5 cellular contexts compared by ENCODE assay signal in the genomic region with DNA sequence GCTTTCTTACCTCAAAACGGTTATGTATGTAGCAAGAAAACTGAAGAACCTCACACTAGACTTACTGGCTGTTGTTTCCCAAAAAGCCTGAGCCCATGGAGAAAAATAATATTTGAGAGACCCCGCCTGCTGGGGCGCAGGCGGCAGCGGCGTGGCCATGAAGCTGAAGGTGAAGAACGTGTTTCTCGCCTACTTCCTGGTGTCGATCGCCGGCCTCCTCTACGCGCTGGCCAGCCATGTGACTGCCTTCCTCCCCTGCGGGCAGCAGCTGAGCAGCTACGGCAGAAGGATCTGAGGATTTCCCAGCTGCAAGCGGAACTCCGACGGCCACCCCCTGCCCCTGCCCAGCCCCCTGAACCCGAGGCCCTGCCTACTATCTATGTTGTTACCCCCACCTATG. TPM values are rescaled to one million over a fixed set of nuclear protein-coding genes. Genes with fewer than 3 reads are reported as not detected.
DNase-seq lines count a peak whose midpoint lies in the region; FAIRE-seq and TF ChIP-seq lines count a peak whose summit lies in the region.
"Not testable (repeated sequence)": the region's sequence is repeated elsewhere in the genome, so short reads cannot be mapped to it uniquely, and the experiment has no call there.

No MANE protein-coding gene starts in this region.

- not testable (repeated sequence) for H2BK20ac ChIP-seq in H1 (ENCODE audit: low read length)

- not testable (repeated sequence) for H2AK5ac ChIP-seq in H1 (ENCODE audit: low read depth, low read length)

- not testable (repeated sequence) for H3K9ac ChIP-seq in H1 (replicated peaks in 1 of 4; ENCODE audit: extremely low read depth in 1 of 4, low read depth in 3 of 4, low read length in 3 of 4)

- H3K4me1 Mint-ChIP-seq in activated CD4-positive, alpha-beta T cell treated with anti-CD3 and anti-CD28 coated beads, Interleukin-2, amount 10 ng/mL, durations not matched to agents 7 days and 5 days = peaks cover 22% of the 10 kb centered on the region
- peaks cover 27% of the 10 kb centered on the region for H3K4me1 Mint-ChIP-seq in neural crest cell

- H3K4ac ChIP-seq in H1 (replicated peaks; ENCODE audit: insufficient read length, low read depth, low read length) = not testable (repeated sequence)

- not testable (repeated sequence) for H2AFZ ChIP-seq in H1 (ENCODE audit: low read length)

- H3K36me3 ChIP-seq in SJSA1 (peaks cover 22% of the 10 kb centered on the region), H1 (ENCODE audit: control insufficient read depth in 2 of 4, insufficient read depth in 4 of 4, low read length in 3 of 4) (peaks cover 0 to 12% (median 0%) of the 10 kb centered on the region in 4 experiments; a peak in 1 of 8 replicates)

- H2BK120ac ChIP-seq in H1 (replicated peaks; ENCODE audit: low read depth, low read length) = not testable (repeated sequence)

- not testable (repeated sequence) for H3K23me2 ChIP-seq in H1 (ENCODE audit: low read depth, low read length)

- not testable (repeated sequence) for H3K27me3 ChIP-seq in SJSA1 (replicated peaks); H1 (replicated peaks in 1 of 4; ENCODE audit: control insufficient read depth in 3 of 4, extremely low read depth in 1 of 4, insufficient read depth in 3 of 4, low read length in 3 of 4)

- not testable (repeated sequence) for H4K20me1 ChIP-seq in H1 (replicated peaks in 1 of 2; ENCODE audit: control insufficient read depth in 1 of 2, insufficient read depth in 2 of 2, low read length in 2 of 2)

- not testable (repeated sequence) for H3K79me1 ChIP-seq in H1 (ENCODE audit: low read depth, low read length)

- not testable (repeated sequence) for H2BK5ac ChIP-seq in H1 (ENCODE audit: low read depth, low read length)

- not testable (repeated sequence) for TF ChIP-seq CTCF in H1 (IDR thresholded peaks at IDR 0.05; ENCODE audit: control extremely low read depth in 1 of 3, insufficient read depth in 1 of 3, low read depth in 1 of 3, low read length in 3 of 3); neural crest cell (conservative IDR thresholded peaks at IDR 0.05)

- peak overlapping the region; percentile 99 for H3K27ac ChIP-seq in SJSA1
- not testable (repeated sequence) for H3K27ac ChIP-seq in H1 (ENCODE audit: low read depth, low read length)

- FAIRE-seq in HTR-8/SVneo (lab: Jason Lieb, UNC) = peak; percentile 13
- not testable (repeated sequence) for FAIRE-seq in H1 (lab: Jason Lieb, UNC)

- H3K4me1 ChIP-seq in SJSA1 (replicated peaks) = peaks cover 22% of the 10 kb centered on the region
- H3K4me1 ChIP-seq in H1 (replicated peaks in 1 of 4; ENCODE audit: control insufficient read depth in 3 of 4, insufficient read depth in 4 of 4, low read length in 3 of 4) = not testable (repeated sequence)

- not testable (repeated sequence) for H3K23ac ChIP-seq in H1 (ENCODE audit: insufficient read length)

- not testable (repeated sequence) for H2BK15ac ChIP-seq in H1 (ENCODE audit: low read length)

- not testable (repeated sequence) for H3K27me3 Mint-ChIP-seq in activated CD4-positive, alpha-beta T cell treated with anti-CD3 and anti-CD28 coated beads, Interleukin-2, amount 10 ng/mL, durations not matched to agents 7 days and 5 days; neural crest cell (ENCODE audit: low read depth)

- peak overlapping the region; percentile 54 for H3K27ac Mint-ChIP-seq in activated CD4-positive, alpha-beta T cell treated with anti-CD3 and anti-CD28 coated beads, Interleukin-2, amount 10 ng/mL, durations not matched to agents 7 days and 5 days
- H3K27ac Mint-ChIP-seq in neural crest cell (ENCODE audit: unreplicated experiment) = not testable (repeated sequence)

- not testable (repeated sequence) for TF ChIP-seq EP300 in H1 (IDR thresholded peaks at IDR 0.05; ENCODE audit: borderline replicate concordance in 1 of 2, low read depth in 2 of 2, low read length in 2 of 2)

- TF ChIP-seq POLR2A in H1 (IDR thresholded peaks at IDR 0.05; ENCODE audit: control extremely low read depth in 1 of 2, low read depth in 2 of 2, low read length in 2 of 2) = not testable (repeated sequence)

- not testable (repeated sequence) for H3K56ac ChIP-seq in H1 (replicated peaks; ENCODE audit: insufficient read length, low read depth, low read length)

- not testable (repeated sequence) for H3K4me3 ChIP-seq in SJSA1; H1 (ENCODE audit: extremely low read depth in 1 of 4, insufficient read depth in 2 of 4, low read depth in 3 of 4, low read length in 4 of 4)

- not testable (repeated sequence) for H4K8ac ChIP-seq in H1 (ENCODE audit: extremely low read depth, insufficient read depth, low read length)

- not testable (repeated sequence) for H3K18ac ChIP-seq in H1 (ENCODE audit: extremely low read depth, low read length)

- CTCF ChIA-PET in activated CD4-positive, alpha-beta T cell treated with anti-CD3 and anti-CD28 coated beads, Interleukin-2, amount 10 ng/mL, durations not matched to agents 7 days and 5 days (lab: Charles Lee) = interaction anchor here (2.3 kb wide), 1 partner anchor 9 kb away, joined by 9 read pairs; no protein-coding TSS in a partner anchor
- CTCF ChIA-PET in H1 (lab: Charles Lee; ENCODE audit: partially characterized antibody) = interaction anchor here (0.8 to 3.2 kb wide), 4 partner anchors 12 to 55 kb away, joined by 3 to 13 read pairs (median 4); no protein-coding TSS in a partner anchor

- WGBS in H1 (ENCODE audit: extremely low coverage in 1 of 2, insufficient coverage in 1 of 2, insufficient read length in 1 of 2, insufficient replicate concordance in 2 of 2, low coverage in 1 of 2, low lambda C conversion rate in 2 of 2, missing lambda C conversion rate in 1 of 2), 2 experiments = 93% methylated on average over 16 of the region's 19 CpGs; no CpG with 5 or more reads in 1 of the 2 experiments

- H3K9me3 ChIP-seq in SJSA1 (replicated peaks); H1 (ENCODE audit: insufficient read depth in 2 of 2, low read depth in 1 of 2, low read length in 1 of 2): not testable (repeated sequence)

- not testable (repeated sequence) for TF ChIP-seq RAD21 in H1 (IDR thresholded peaks at IDR 0.05 in 1 of 2, conservative IDR thresholded peaks at IDR 0.05 in 1 of 2; ENCODE audit: low read depth in 2 of 2, low read length in 2 of 2)

- H3K4me2 ChIP-seq in H1 (ENCODE audit: insufficient read depth in 1 of 2, low read depth in 2 of 2, low read length in 2 of 2) = not testable (repeated sequence)

- H4K91ac ChIP-seq in H1 (replicated peaks; ENCODE audit: insufficient read length, low read length) = not testable (repeated sequence)

- H3K79me2 ChIP-seq in H1 (ENCODE audit: control insufficient read depth in 1 of 2, insufficient read depth in 2 of 2, low read length in 2 of 2) = peaks cover 11 to 19% of the 10 kb centered on the region in 2 experiments; a peak in 3 of 4 replicates

- H4K5ac ChIP-seq in H1 (ENCODE audit: insufficient read length, low read depth, low read length) = not testable (repeated sequence)

- not testable (repeated sequence) for DNase-seq in HTR-8/SVneo (ENCODE audit: insufficient read length, low spot score); SJSA1 (ENCODE audit: low read depth in 1 of 2, low spot score in 2 of 2); activated CD4-positive, alpha-beta T cell treated with anti-CD3 and anti-CD28 coated beads, Interleukin-2, amount 10 ng/mL, durations not matched to agents 7 days and 5 days; H1 (ENCODE audit: low read depth in 1 of 2, low spot score in 2 of 2); neural crest cell (ENCODE audit: low read depth, low spot score)

- POLR2A ChIA-PET in activated CD4-positive, alpha-beta T cell treated with anti-CD3 and anti-CD28 coated beads, Interleukin-2, amount 10 ng/mL, durations not matched to agents 7 days and 5 days (lab: Charles Lee) = not testable (repeated sequence)
- POLR2A ChIA-PET in H1 (lab: Charles Lee; ENCODE audit: partially characterized antibody) = interaction anchor here (0.7 to 4.1 kb wide), 5 partner anchors 8 to 112 kb away, joined by 3 to 26 read pairs (median 9); a partner anchor contains a TSS

- not testable (repeated sequence) for H2BK12ac ChIP-seq in H1 (ENCODE audit: low read depth, low read length)

- not testable (repeated sequence) for H3K9me3 Mint-ChIP-seq in activated CD4-positive, alpha-beta T cell treated with anti-CD3 and anti-CD28 coated beads, Interleukin-2, amount 10 ng/mL, durations not matched to agents 7 days and 5 days; neural crest cell

- H3K14ac ChIP-seq in H1 (ENCODE audit: insufficient read length) = not testable (repeated sequence)

- peaks cover 13% of the 10 kb centered on the region for H3K36me3 Mint-ChIP-seq in activated CD4-positive, alpha-beta T cell treated with anti-CD3 and anti-CD28 coated beads, Interleukin-2, amount 10 ng/mL, durations not matched to agents 7 days and 5 days (ENCODE audit: low read depth)
- H3K36me3 Mint-ChIP-seq in neural crest cell (ENCODE audit: low read depth) = not testable (repeated sequence)

- H3K4me3 Mint-ChIP-seq in activated CD4-positive, alpha-beta T cell treated with anti-CD3 and anti-CD28 coated beads, Interleukin-2, amount 10 ng/mL, durations not matched to agents 7 days and 5 days = not testable (repeated sequence)
- peak overlapping the region; percentile 68 for H3K4me3 Mint-ChIP-seq in neural crest cell

RNA-seq across cellular contexts. Expression of a gene that starts 2.7 kb away (rescaled TPM):
- 99.9 and 119 TPM in 2 replicates for total RNA-seq in SJSA1 (2014; rRNA removed; shearing (Covaris generic))
- 10 to 100 TPM; 58.2 to 79.8 TPM for total RNA-seq in activated CD4-positive, alpha-beta T cell treated with anti-CD3 and anti-CD28 coated beads, Interleukin-2, amount 10 ng/mL, durations not matched to agents 7 days and 5 days
- total RNA-seq in H1 (2021; fragmentation: NEBNext Ultra II Directional; extraction: Animal tissue kit (Norgen Biotek cat#: 25700)) = 53.4 and 57.8 TPM in 2 replicates
- 7.8 and 11.6 TPM in 2 replicates for polyA plus RNA-seq in H1 (2011; rRNA removed)
- 12.7 TPM for polyA plus RNA-seq in H1 (2011; cell fraction: cytosol; rRNA removed)
- polyA plus RNA-seq in H1 (2011; cell fraction: nucleus; rRNA removed) = 6.7 TPM
- 11.1 to 24.4 TPM (median 17.0 TPM) in 4 replicates for polyA plus RNA-seq in H1 (2012, experiment 1 of 2)
- 3.8 TPM for polyA plus RNA-seq in H1 (2012, experiment 2 of 2)
- 31.0 TPM for polyA plus RNA-seq in H1 (2013, experiment 1 of 2)
- 33.7 TPM for polyA plus RNA-seq in H1 (2013, experiment 2 of 2)
- polyA minus RNA-seq in H1 (2011; rRNA and poly(A)+ RNA removed) = 20.5 and 32.5 TPM in 2 replicates
- polyA minus RNA-seq in H1 (2011; cell fraction: cytosol; rRNA and poly(A)+ RNA removed) = 18.6 TPM
- polyA minus RNA-seq in H1 (2011; cell fraction: nucleus; rRNA and poly(A)+ RNA removed) = 20.5 TPM
- total RNA-seq in neural crest cell = 39.0 and 47.4 TPM in 2 replicates

RNA-seq across cellular contexts. Expression of a gene that starts 52.8 kb away (rescaled TPM):
- total RNA-seq in SJSA1 (2014; rRNA removed; shearing (Covaris generic)) = 125 and 198 TPM in 2 replicates
- 100 to 1,000 TPM; 282 to 309 TPM for total RNA-seq in activated CD4-positive, alpha-beta T cell treated with anti-CD3 and anti-CD28 coated beads, Interleukin-2, amount 10 ng/mL, durations not matched to agents 7 days and 5 days
- 118 and 129 TPM in 2 replicates for total RNA-seq in H1 (2021; fragmentation: NEBNext Ultra II Directional; extraction: Animal tissue kit (Norgen Biotek cat#: 25700))
- polyA plus RNA-seq in H1 (2011; rRNA removed) = 26.6 and 34.0 TPM in 2 replicates
- 43.2 TPM for polyA plus RNA-seq in H1 (2011; cell fraction: cytosol; rRNA removed)
- 61.2 TPM for polyA plus RNA-seq in H1 (2011; cell fraction: nucleus; rRNA removed)
- 56.6 to 115 TPM (median 74.1 TPM) in 4 replicates for polyA plus RNA-seq in H1 (2012, experiment 1 of 2)
- polyA plus RNA-seq in H1 (2012, experiment 2 of 2) = 7.9 TPM
- polyA plus RNA-seq in H1 (2013, experiment 1 of 2) = 291 TPM
- polyA plus RNA-seq in H1 (2013, experiment 2 of 2) = 273 TPM
- polyA minus RNA-seq in H1 (2011; rRNA and poly(A)+ RNA removed) = 20.3 and 25.7 TPM in 2 replicates
- 53.5 TPM for polyA minus RNA-seq in H1 (2011; cell fraction: cytosol; rRNA and poly(A)+ RNA removed)
- polyA minus RNA-seq in H1 (2011; cell fraction: nucleus; rRNA and poly(A)+ RNA removed) = 131 TPM
- 175 and 180 TPM in 2 replicates for total RNA-seq in neural crest cell

RNA-seq across cellular contexts. Expression of a gene that starts 53.2 kb away (rescaled TPM):
- total RNA-seq in SJSA1 (2014; rRNA removed; shearing (Covaris generic)) = 26.9 and 30.5 TPM in 2 replicates
- 10 to 100 TPM; 30.9 to 35.0 TPM for total RNA-seq in activated CD4-positive, alpha-beta T cell treated with anti-CD3 and anti-CD28 coated beads, Interleukin-2, amount 10 ng/mL, durations not matched to agents 7 days and 5 days
- 22.4 and 25.9 TPM in 2 replicates for total RNA-seq in H1 (2021; fragmentation: NEBNext Ultra II Directional; extraction: Animal tissue kit (Norgen Biotek cat#: 25700))
- 4.1 and 7.2 TPM in 2 replicates for polyA plus RNA-seq in H1 (2011; rRNA removed)
- polyA plus RNA-seq in H1 (2011; cell fraction: cytosol; rRNA removed) = 13.3 TPM
- 5.9 TPM for polyA plus RNA-seq in H1 (2011; cell fraction: nucleus; rRNA removed)
- polyA plus RNA-seq in H1 (2012, experiment 1 of 2) = 11.1 to 24.6 TPM (median 15.9 TPM) in 4 replicates
- 0.66 TPM for polyA plus RNA-seq in H1 (2012, experiment 2 of 2)
- 15.1 TPM for polyA plus RNA-seq in H1 (2013, experiment 1 of 2)
- 14.0 TPM for polyA plus RNA-seq in H1 (2013, experiment 2 of 2)
- 6.4 and 9.8 TPM in 2 replicates for polyA minus RNA-seq in H1 (2011; rRNA and poly(A)+ RNA removed)
- polyA minus RNA-seq in H1 (2011; cell fraction: cytosol; rRNA and poly(A)+ RNA removed) = 6.2 TPM
- polyA minus RNA-seq in H1 (2011; cell fraction: nucleus; rRNA and poly(A)+ RNA removed) = 31.9 TPM
- 38.4 and 45.7 TPM in 2 replicates for total RNA-seq in neural crest cell
